Comparison of ENCODE assay signal across 15 cellular contexts in genomic region chr16:82755570-82756282, GRCh38.
DNase-seq lines count a peak whose midpoint lies in the region; ATAC-seq, FAIRE-seq and TF ChIP-seq lines count a peak whose summit lies in the region.
"Had no signal": no experiment of that assay in that cellular context is flagged by ENCODE, and none has a peak within 500 bp of the region (broad histone marks: within the 10 kb centered on the region; RNA-seq: fewer than 3 reads in every experiment).

No MANE protein-coding gene starts in this region.

- no peaks in the 10 kb centered on the region for H3K36me3 ChIP-seq in Karpas-422 (ENCODE audit: insufficient read depth, low read length)
- no peaks in the 10 kb centered on the region for H3K36me3 ChIP-seq in astrocyte (ENCODE audit: insufficient read depth, low read length)
- H3K36me3 ChIP-seq: BLaER1, sigmoid colon had no signal

- H3K4me3 ChIP-seq in AG04450 (ENCODE audit: low read depth, low read length), result no peak overlapping the region
- H3K4me3 ChIP-seq in Karpas-422 (ENCODE audit: low read length), result no peak overlapping the region
- no peak overlapping the region for H3K4me3 ChIP-seq in astrocyte (ENCODE audit: insufficient read depth, low read depth, low read length)
- H3K4me3 ChIP-seq: BLaER1, sigmoid colon had no signal

- no peaks in the 10 kb centered on the region for H3K36me3 Mint-ChIP-seq in astrocyte (ENCODE audit: low read depth, unreplicated experiment)
- no peaks in the 10 kb centered on the region for H3K36me3 Mint-ChIP-seq in activated CD8-positive, alpha-beta memory T cell treated with anti-CD3 and anti-CD28 coated beads, Interleukin-2, amount 10 ng/mL, durations not matched to agents 7 days and 5 days

- H3K79me2 ChIP-seq in Karpas-422 (ENCODE audit: low read length) (no peaks in the 10 kb centered on the region), astrocyte (ENCODE audit: insufficient read depth, low read length) (peaks cover 21% of the 10 kb centered on the region)

- H3K4me1 ChIP-seq in Karpas-422 (ENCODE audit: low read length) (peaks cover 17% of the 10 kb centered on the region), astrocyte (ENCODE audit: insufficient read depth, low read length) (peaks cover 39% of the 10 kb centered on the region)

- H3K27ac ChIP-seq in AG04450 (ENCODE audit: low read depth, low read length) (no peak overlapping the region), Karpas-422 (ENCODE audit: low read length) (no peak overlapping the region), astrocyte (ENCODE audit: low read depth, low read length) (peak overlapping the region; percentile 76)
- H3K27ac ChIP-seq: BLaER1, sigmoid colon had no signal

- POLR2A ChIA-PET in AG04450 (lab: Yijun Ruan, JAX), result no interaction called here

- H3K27me3 ChIP-seq in AG04450 (ENCODE audit: control insufficient read depth, insufficient read depth, low read length), result no peaks in the 10 kb centered on the region
- H3K27me3 ChIP-seq in Karpas-422 (ENCODE audit: low read length), result no peaks in the 10 kb centered on the region
- no peaks in the 10 kb centered on the region for H3K27me3 ChIP-seq in astrocyte (ENCODE audit: insufficient read depth, low read length)
- H3K27me3 ChIP-seq: BLaER1, sigmoid colon had no signal

- H3K9me3 ChIP-seq in AG04450 (ENCODE audit: control insufficient read depth, insufficient read depth, low read length) (no peaks in the 10 kb centered on the region), Karpas-422 (ENCODE audit: low read length) (no peaks in the 10 kb centered on the region), astrocyte (ENCODE audit: insufficient read depth, low read depth, low read length) (no peaks in the 10 kb centered on the region)
- H3K9me3 ChIP-seq: sigmoid colon had no signal

- ATAC-seq in GM21423 (IDR thresholded peaks at IDR 0.05; ENCODE audit: unreplicated experiment), result no peak
- ATAC-seq in activated CD8-positive, alpha-beta memory T cell treated with anti-CD3 and anti-CD28 coated beads, Interleukin-2, amount 10 ng/mL, durations not matched to agents 7 days and 5 days, result no peak

- H3K27ac Mint-ChIP-seq in astrocyte (ENCODE audit: unreplicated experiment), result no peak overlapping the region
- H3K27ac Mint-ChIP-seq in activated CD8-positive, alpha-beta memory T cell treated with anti-CD3 and anti-CD28 coated beads, Interleukin-2, amount 10 ng/mL, durations not matched to agents 7 days and 5 days, result no peak overlapping the region

- H2AFZ ChIP-seq in Karpas-422 (ENCODE audit: low read length) (no peak overlapping the region), astrocyte (ENCODE audit: low read depth, low read length) (no peak overlapping the region)

- CTCF ChIA-PET in AG04450 (lab: Charles Lee), result interaction anchor here (0.6 to 1.1 kb wide), 4 partner anchors 10 to 1069 kb away, joined by 3 read pairs; no protein-coding TSS in a partner anchor
- CTCF ChIA-PET in activated CD8-positive, alpha-beta memory T cell treated with anti-CD3 and anti-CD28 coated beads, Interleukin-2, amount 10 ng/mL, durations not matched to agents 7 days and 5 days (lab: Charles Lee), result interaction anchor here (1.0 kb wide), 1 partner anchor 26 kb away, joined by 3 read pairs; no protein-coding TSS in a partner anchor

- no peaks in the 10 kb centered on the region for H3K9me2 ChIP-seq in Karpas-422 (replicated peaks; ENCODE audit: insufficient read depth, low read length)

- H3K4me1 Mint-ChIP-seq in astrocyte (ENCODE audit: low read depth, unreplicated experiment), result peaks cover 7% of the 10 kb centered on the region
- no peaks in the 10 kb centered on the region for H3K4me1 Mint-ChIP-seq in activated CD8-positive, alpha-beta memory T cell treated with anti-CD3 and anti-CD28 coated beads, Interleukin-2, amount 10 ng/mL, durations not matched to agents 7 days and 5 days

- H4K20me1 ChIP-seq in Karpas-422 (ENCODE audit: insufficient read depth, low read depth, low read length), result no peaks in the 10 kb centered on the region
- no peaks in the 10 kb centered on the region for H4K20me1 ChIP-seq in astrocyte (ENCODE audit: insufficient read depth, low read length)
- H4K20me1 ChIP-seq: BLaER1 had no signal

- no peak overlapping the region for H3K4me3 Mint-ChIP-seq in astrocyte (ENCODE audit: unreplicated experiment)
- no peak overlapping the region for H3K4me3 Mint-ChIP-seq in activated CD8-positive, alpha-beta memory T cell treated with anti-CD3 and anti-CD28 coated beads, Interleukin-2, amount 10 ng/mL, durations not matched to agents 7 days and 5 days

- no peaks in the 10 kb centered on the region for H3K27me3 Mint-ChIP-seq in astrocyte (ENCODE audit: low read depth, unreplicated experiment)
- H3K27me3 Mint-ChIP-seq in activated CD8-positive, alpha-beta memory T cell treated with anti-CD3 and anti-CD28 coated beads, Interleukin-2, amount 10 ng/mL, durations not matched to agents 7 days and 5 days, result no peaks in the 10 kb centered on the region

- DNase-seq in AG04450 (ENCODE audit: low read depth, low spot score) (no peak), Karpas-422 (peak; percentile 60), astrocyte (ENCODE audit: low read depth) (peak; percentile 23), lung microvascular endothelial cell (ENCODE audit: low read depth in 2 of 2) (peak; percentile 10 to 65), SW480 (ENCODE audit: low spot score) (no peak), NCI-H526 (lab: John Stamatoyannopoulos, UW) (no peak)
- no peak for DNase-seq in activated CD8-positive, alpha-beta memory T cell treated with anti-CD3 and anti-CD28 coated beads, Interleukin-2, amount 10 ng/mL, durations not matched to agents 7 days and 5 days
- DNase-seq: effector memory CD4-positive, alpha-beta T cell; hypothalamus; NCI-H1694; sigmoid colon; T-helper 9 cell; trophoblast cell had no signal

- no peak overlapping the region for H3K9ac ChIP-seq in Karpas-422 (ENCODE audit: low read length)
- no peak overlapping the region for H3K9ac ChIP-seq in astrocyte (ENCODE audit: low read length)
- H3K9ac ChIP-seq: BLaER1 had no signal

- no peak overlapping the region for H3K4me2 ChIP-seq in Karpas-422 (ENCODE audit: low read depth, low read length, poor library complexity, severe bottlenecking)
- H3K4me2 ChIP-seq in astrocyte (ENCODE audit: low read length), result peak overlapping the region; percentile 9

- TF ChIP-seq CTCF in AG04450 (IDR thresholded peaks at IDR 0.05; ENCODE audit: low read depth, low read length) (peak; percentile 34), astrocyte (IDR thresholded peaks at IDR 0.05; ENCODE audit: insufficient read depth, low read depth, low read length) (peak; percentile 27)

- no peaks in the 10 kb centered on the region for H3K9me3 Mint-ChIP-seq in astrocyte (ENCODE audit: unreplicated experiment)
- no peaks in the 10 kb centered on the region for H3K9me3 Mint-ChIP-seq in activated CD8-positive, alpha-beta memory T cell treated with anti-CD3 and anti-CD28 coated beads, Interleukin-2, amount 10 ng/mL, durations not matched to agents 7 days and 5 days (ENCODE audit: low read depth)

- FAIRE-seq in astrocyte (lab: Jason Lieb, UNC), result no peak

Comparison
In these comparisons a context has a peak if more than half of its experiments do, and no peak if none do; other contexts are left out.
1. DNase-seq: peak in Karpas-422 (single experiment), astrocyte (single experiment) and lung microvascular endothelial cell (2 of 2); none in AG04450 (single experiment), SW480 (single experiment), NCI-H526 (0 of 2) and activated CD8-positive, alpha-beta memory T cell treated with anti-CD3 and anti-CD28 coated beads, Interleukin-2, amount 10 ng/mL, durations not matched to agents 7 days and 5 days (single experiment).